ENCODE assay signal across 1 cellular context in the genomic region with DNA sequence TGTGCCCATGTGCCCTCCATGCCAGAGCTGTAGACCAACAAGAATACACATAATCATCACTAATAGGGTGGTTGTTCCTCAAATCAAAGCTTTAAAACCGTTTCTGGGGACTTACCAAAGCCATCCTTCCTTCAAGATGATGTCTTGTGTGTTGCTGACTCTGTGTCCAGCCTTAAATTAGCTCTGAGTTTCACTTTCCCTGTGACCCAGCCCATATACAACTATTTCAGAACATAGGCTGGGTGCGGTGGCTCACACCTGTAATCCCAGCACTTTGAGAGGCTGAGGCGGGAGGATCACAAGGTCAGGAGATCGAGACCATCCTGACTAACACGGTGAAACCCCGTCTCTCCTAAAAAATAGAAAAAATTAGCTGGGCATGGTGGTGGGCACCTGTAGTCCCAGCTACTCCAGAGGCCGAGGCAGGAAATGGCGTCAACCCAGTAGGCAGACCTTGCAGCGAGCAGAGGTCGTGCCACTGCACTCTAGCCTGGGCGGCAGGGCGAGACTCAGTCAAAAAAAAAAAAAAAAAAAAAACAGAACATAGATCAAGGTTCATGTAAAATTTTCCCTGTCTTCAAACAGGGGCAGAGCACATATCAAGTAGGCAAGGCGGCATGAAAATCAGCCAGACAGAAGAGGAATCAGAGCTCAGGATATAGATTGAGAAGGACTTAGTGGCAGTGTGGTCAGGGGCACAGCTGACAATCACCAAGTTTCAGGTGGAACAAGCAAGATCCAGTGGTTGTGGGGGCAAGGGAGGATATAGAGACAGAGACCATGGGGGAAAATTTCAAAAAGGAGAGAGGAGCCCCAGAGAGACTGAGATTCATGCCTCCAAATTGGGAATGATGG.
A peak's percentile ranks its signal among the peaks of the same experiment; 100 is the strongest.
TF ChIP-seq lines count a peak whose summit lies in the region.

A gene (minus strand): TSS at position 179 of the 855 bp plus-strand sequence. CDS start 55 bp downstream, at position 124.

TF ChIP-seq in HepG2, 621 proteins besides CTCF, POLR2A, EP300 and RAD21:
- no peak for TF ChIP-seq MZF1 (CRISPR knock-in tag; IDR thresholded peaks at IDR 0.05; ENCODE audit: borderline replicate concordance)
- TF ChIP-seq, protein P1, sequence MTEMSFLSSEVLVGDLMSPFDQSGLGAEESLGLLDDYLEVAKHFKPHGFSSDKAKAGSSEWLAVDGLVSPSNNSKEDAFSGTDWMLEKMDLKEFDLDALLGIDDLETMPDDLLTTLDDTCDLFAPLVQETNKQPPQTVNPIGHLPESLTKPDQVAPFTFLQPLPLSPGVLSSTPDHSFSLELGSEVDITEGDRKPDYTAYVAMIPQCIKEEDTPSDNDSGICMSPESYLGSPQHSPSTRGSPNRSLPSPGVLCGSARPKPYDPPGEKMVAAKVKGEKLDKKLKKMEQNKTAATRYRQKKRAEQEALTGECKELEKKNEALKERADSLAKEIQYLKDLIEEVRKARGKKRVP (CRISPR knock-in tag; IDR thresholded peaks at IDR 0.05) = no peak
- TF ChIP-seq, protein P2, sequence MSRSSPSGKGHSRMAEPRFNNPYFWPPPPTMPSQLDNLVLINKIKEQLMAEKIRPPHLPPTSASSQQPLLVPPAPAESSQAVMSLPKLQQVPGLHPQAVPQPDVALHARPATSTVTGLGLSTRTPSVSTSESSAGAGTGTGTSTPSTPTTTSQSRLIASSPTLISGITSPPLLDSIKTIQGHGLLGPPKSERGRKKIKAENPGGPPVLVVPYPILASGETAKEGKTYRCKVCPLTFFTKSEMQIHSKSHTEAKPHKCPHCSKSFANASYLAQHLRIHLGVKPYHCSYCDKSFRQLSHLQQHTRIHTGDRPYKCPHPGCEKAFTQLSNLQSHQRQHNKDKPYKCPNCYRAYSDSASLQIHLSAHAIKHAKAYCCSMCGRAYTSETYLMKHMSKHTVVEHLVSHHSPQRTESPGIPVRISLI (CRISPR knock-in tag; IDR thresholded peaks at IDR 0.05; ENCODE audit: borderline replicate concordance) = peak; percentile 81; the same call in 1 of the 2 replicates
- no peak for TF ChIP-seq ZNF264 (CRISPR knock-in tag; IDR thresholded peaks at IDR 0.05)
- no peak for TF ChIP-seq RBAK (CRISPR knock-in tag; IDR thresholded peaks at IDR 0.05)
- TF ChIP-seq, protein P3, sequence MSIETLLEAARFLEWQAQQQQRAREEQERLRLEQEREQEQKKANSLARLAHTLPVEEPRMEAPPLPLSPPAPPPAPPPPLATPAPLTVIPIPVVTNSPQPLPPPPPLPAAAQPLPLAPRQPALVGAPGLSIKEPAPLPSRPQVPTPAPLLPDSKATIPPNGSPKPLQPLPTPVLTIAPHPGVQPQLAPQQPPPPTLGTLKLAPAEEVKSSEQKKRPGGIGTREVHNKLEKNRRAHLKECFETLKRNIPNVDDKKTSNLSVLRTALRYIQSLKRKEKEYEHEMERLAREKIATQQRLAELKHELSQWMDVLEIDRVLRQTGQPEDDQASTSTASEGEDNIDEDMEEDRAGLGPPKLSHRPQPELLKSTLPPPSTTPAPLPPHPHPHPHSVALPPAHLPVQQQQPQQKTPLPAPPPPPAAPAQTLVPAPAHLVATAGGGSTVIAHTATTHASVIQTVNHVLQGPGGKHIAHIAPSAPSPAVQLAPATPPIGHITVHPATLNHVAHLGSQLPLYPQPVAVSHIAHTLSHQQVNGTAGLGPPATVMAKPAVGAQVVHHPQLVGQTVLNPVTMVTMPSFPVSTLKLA (IDR thresholded peaks at IDR 0.05) = no peak
- TF ChIP-seq, protein P4, sequence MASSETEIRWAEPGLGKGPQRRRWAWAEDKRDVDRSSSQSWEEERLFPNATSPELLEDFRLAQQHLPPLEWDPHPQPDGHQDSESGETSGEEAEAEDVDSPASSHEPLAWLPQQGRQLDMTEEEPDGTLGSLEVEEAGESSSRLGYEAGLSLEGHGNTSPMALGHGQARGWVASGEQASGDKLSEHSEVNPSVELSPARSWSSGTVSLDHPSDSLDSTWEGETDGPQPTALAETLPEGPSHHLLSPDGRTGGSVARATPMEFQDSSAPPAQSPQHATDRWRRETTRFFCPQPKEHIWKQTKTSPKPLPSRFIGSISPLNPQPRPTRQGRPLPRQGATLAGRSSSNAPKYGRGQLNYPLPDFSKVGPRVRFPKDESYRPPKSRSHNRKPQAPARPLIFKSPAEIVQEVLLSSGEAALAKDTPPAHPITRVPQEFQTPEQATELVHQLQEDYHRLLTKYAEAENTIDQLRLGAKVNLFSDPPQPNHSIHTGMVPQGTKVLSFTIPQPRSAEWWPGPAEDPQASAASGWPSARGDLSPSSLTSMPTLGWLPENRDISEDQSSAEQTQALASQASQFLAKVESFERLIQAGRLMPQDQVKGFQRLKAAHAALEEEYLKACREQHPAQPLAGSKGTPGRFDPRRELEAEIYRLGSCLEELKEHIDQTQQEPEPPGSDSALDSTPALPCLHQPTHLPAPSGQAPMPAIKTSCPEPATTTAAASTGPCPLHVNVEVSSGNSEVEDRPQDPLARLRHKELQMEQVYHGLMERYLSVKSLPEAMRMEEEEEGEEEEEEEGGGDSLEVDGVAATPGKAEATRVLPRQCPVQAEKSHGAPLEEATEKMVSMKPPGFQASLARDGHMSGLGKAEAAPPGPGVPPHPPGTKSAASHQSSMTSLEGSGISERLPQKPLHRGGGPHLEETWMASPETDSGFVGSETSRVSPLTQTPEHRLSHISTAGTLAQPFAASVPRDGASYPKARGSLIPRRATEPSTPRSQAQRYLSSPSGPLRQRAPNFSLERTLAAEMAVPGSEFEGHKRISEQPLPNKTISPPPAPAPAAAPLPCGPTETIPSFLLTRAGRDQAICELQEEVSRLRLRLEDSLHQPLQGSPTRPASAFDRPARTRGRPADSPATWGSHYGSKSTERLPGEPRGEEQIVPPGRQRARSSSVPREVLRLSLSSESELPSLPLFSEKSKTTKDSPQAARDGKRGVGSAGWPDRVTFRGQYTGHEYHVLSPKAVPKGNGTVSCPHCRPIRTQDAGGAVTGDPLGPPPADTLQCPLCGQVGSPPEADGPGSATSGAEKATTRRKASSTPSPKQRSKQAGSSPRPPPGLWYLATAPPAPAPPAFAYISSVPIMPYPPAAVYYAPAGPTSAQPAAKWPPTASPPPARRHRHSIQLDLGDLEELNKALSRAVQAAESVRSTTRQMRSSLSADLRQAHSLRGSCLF (CRISPR knock-in tag; IDR thresholded peaks at IDR 0.05; ENCODE audit: borderline replicate concordance) = no peak
